Comparison of ENCODE assay signal across 31 cellular contexts in the genomic region with DNA sequence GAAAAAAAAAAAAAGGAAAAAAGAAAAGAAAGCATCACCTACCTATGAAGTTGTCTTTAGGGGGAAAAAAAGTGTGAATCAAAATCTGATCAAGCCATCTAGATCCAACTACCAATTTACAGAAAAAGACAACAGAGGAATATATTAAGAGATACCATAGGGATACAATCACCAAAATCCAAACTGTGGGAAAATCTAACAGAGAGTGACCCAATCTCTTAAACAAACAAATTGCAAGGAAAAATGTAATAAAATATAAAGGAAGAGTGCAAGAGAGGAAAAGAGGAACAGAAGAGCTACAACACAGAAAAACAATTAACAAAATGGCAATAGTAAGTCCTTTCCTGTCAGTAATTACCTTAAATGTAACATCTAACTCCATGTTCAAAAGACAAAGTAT. TPM values are rescaled to one million over a fixed set of nuclear protein-coding genes. Genes with fewer than 3 reads are reported as not detected.
DNase-seq lines count a peak whose midpoint lies in the region; ATAC-seq, FAIRE-seq and TF ChIP-seq lines count a peak whose summit lies in the region.
"Had no signal": no experiment of that assay in that cellular context is flagged by ENCODE, and none has a peak within 500 bp of the region (broad histone marks: within the 10 kb centered on the region; RNA-seq: fewer than 3 reads in every experiment).

No MANE protein-coding gene starts in this region.

- in situ Hi-C loops in HepG2 (cut with HindIII; ENCODE audit: extremely low pct_ligation_motif_present, low pct_unique_long_range_greater_than_20kb) = no loop called here

- intact Hi-C loops in HepG2 (cut with micrococcal nuclease; ENCODE audit: unreplicated experiment) (no loop called here), right lobe of liver (cut with DNase I) (no loop called here), endothelial cell of umbilical vein (cut with micrococcal nuclease) (no loop called here)

- H3K27ac ChIP-seq in HepG2 (ENCODE audit: extremely low read length, insufficient read depth, low read length) = no peak overlapping the region
- H3K27ac ChIP-seq in right lobe of liver = no peak overlapping the region
- H3K27ac ChIP-seq in endothelial cell of umbilical vein (ENCODE audit: insufficient read depth, low read depth, low read length) = no peak overlapping the region
- H3K27ac ChIP-seq: colonic mucosa, KMS-11, Peyer's patch, thyroid gland, vagina had no signal

- H3K9me3 ChIP-seq in HepG2 (ENCODE audit: low read length) (no peaks in the 10 kb centered on the region), right lobe of liver (no peaks in the 10 kb centered on the region), endothelial cell of umbilical vein (replicated peaks; ENCODE audit: control insufficient read depth, insufficient read depth, low read length) (no peaks in the 10 kb centered on the region)
- H3K9me3 ChIP-seq: colonic mucosa, MG63, Peyer's patch, thyroid gland, vagina had no signal

- dilution Hi-C loops in endothelial cell of umbilical vein (cut with MboI; ENCODE audit: extremely low pct_ligation_motif_present, low sequenced_read_pairs) = no loop called here

- ATAC-seq in HepG2 (no peak), right lobe of liver (no peak), omental fat pad (ENCODE audit: low FRiP score) (no peak)
- ATAC-seq in stimulated activated memory B cell treated with anti-CD40 and anti-IgM and Interleukin-4, amounts not matched to agents 10 μg/mL and 1 μg/mL and 100 μg/mL, for 72 hours = no peak
- ATAC-seq: effector memory CD8-positive, alpha-beta T cell; left lobe of liver; right cardiac atrium had no signal

- 0 out of 2 replicates have a peak, but pooled peaks cover 14% of the 10 kb centered on the region for H4K20me1 ChIP-seq in HepG2 (ENCODE audit: insufficient read depth, low read length)
- H4K20me1 ChIP-seq in endothelial cell of umbilical vein (replicated peaks; ENCODE audit: control insufficient read depth, extremely low read depth, insufficient read depth, low read length) = no peaks in the 10 kb centered on the region

- TF ChIP-seq RAD21 in HepG2 (CRISPR knock-in tag; IDR thresholded peaks at IDR 0.05) = no peak

- H3K9me3 Mint-ChIP-seq in HFFc6 = no peaks in the 10 kb centered on the region
- no peaks in the 10 kb centered on the region for H3K9me3 Mint-ChIP-seq in stimulated activated memory B cell treated with anti-CD40 and anti-IgM and Interleukin-4, amounts not matched to agents 10 μg/mL and 1 μg/mL and 100 μg/mL, for 72 hours
- H3K9me3 Mint-ChIP-seq: activated CD4-positive, alpha-beta memory T cell treated with anti-CD3 and anti-CD28 coated beads for 36 hours; activated naive CD8-positive, alpha-beta T cell treated with anti-CD3 and anti-CD28 coated beads for 36 hours; effector memory CD8-positive, alpha-beta T cell had no signal

- peak overlapping the region; percentile 77 for H3K27ac Mint-ChIP-seq in HFFc6
- peak overlapping the region; percentile 59 for H3K27ac Mint-ChIP-seq in stimulated activated memory B cell treated with anti-CD40 and anti-IgM and Interleukin-4, amounts not matched to agents 10 μg/mL and 1 μg/mL and 100 μg/mL, for 72 hours
- H3K27ac Mint-ChIP-seq: activated CD4-positive, alpha-beta memory T cell treated with anti-CD3 and anti-CD28 coated beads for 36 hours; activated naive CD8-positive, alpha-beta T cell treated with anti-CD3 and anti-CD28 coated beads for 36 hours had no signal

- peaks cover 15% of the 10 kb centered on the region for H3K4me1 Mint-ChIP-seq in HFFc6 (ENCODE audit: low read depth)
- H3K4me1 Mint-ChIP-seq in stimulated activated memory B cell treated with anti-CD40 and anti-IgM and Interleukin-4, amounts not matched to agents 10 μg/mL and 1 μg/mL and 100 μg/mL, for 72 hours = peaks cover 38% of the 10 kb centered on the region

- H3K4me2 ChIP-seq in HepG2 (ENCODE audit: low read depth, low read length) (no peak overlapping the region), endothelial cell of umbilical vein (ENCODE audit: insufficient read depth, low read length) (no peak overlapping the region)
- H3K4me2 ChIP-seq: KMS-11 had no signal

- H3K36me3 Mint-ChIP-seq in HFFc6 (ENCODE audit: low read depth) = no peaks in the 10 kb centered on the region
- peaks cover 5% of the 10 kb centered on the region for H3K36me3 Mint-ChIP-seq in stimulated activated memory B cell treated with anti-CD40 and anti-IgM and Interleukin-4, amounts not matched to agents 10 μg/mL and 1 μg/mL and 100 μg/mL, for 72 hours

- H3K27me3 Mint-ChIP-seq in HFFc6 (ENCODE audit: insufficient read depth) = no peaks in the 10 kb centered on the region
- no peaks in the 10 kb centered on the region for H3K27me3 Mint-ChIP-seq in stimulated activated memory B cell treated with anti-CD40 and anti-IgM and Interleukin-4, amounts not matched to agents 10 μg/mL and 1 μg/mL and 100 μg/mL, for 72 hours
- H3K27me3 Mint-ChIP-seq: activated CD4-positive, alpha-beta memory T cell treated with anti-CD3 and anti-CD28 coated beads for 36 hours; activated naive CD8-positive, alpha-beta T cell treated with anti-CD3 and anti-CD28 coated beads for 36 hours; effector memory CD8-positive, alpha-beta T cell had no signal

- TF ChIP-seq EP300 in HepG2 (IDR thresholded peaks at IDR 0.05; ENCODE audit: low read depth in 2 of 2, low read length in 2 of 2) (no peak), HepG2 (CRISPR knock-in tag; IDR thresholded peaks at IDR 0.05; ENCODE audit: borderline replicate concordance) (no peak)

- no peak overlapping the region; the same call in 1 of the 2 replicates for H3K4me3 Mint-ChIP-seq in HFFc6
- H3K4me3 Mint-ChIP-seq in stimulated activated memory B cell treated with anti-CD40 and anti-IgM and Interleukin-4, amounts not matched to agents 10 μg/mL and 1 μg/mL and 100 μg/mL, for 72 hours = no peak overlapping the region
- H3K4me3 Mint-ChIP-seq: activated CD4-positive, alpha-beta memory T cell treated with anti-CD3 and anti-CD28 coated beads for 36 hours; activated naive CD8-positive, alpha-beta T cell treated with anti-CD3 and anti-CD28 coated beads for 36 hours had no signal

- no peaks in the 10 kb centered on the region for H3K9me1 ChIP-seq in endothelial cell of umbilical vein (replicated peaks; ENCODE audit: control insufficient read depth, extremely low read depth, insufficient read depth, low read length)

- DNase-seq in HepG2 (ENCODE audit: low spot score) = no peak
- DNase-seq in right lobe of liver = no peak
- no peak for DNase-seq in HFFc6
- peak; percentile 1 for DNase-seq in endothelial cell of umbilical vein (ENCODE audit: low read depth, low spot score)
- DNase-seq in NCI-H510A (lab: John Stamatoyannopoulos, UW) = no peak
- no peak for DNase-seq in omental fat pad (ENCODE audit: low spot score)
- DNase-seq in NCI-H1436 (lab: John Stamatoyannopoulos, UW) = no peak
- DNase-seq: activated CD4-positive, alpha-beta memory T cell treated with anti-CD3 and anti-CD28 coated beads for 36 hours; activated CD4-positive, CD25-positive, alpha-beta regulatory T cell treated with anti-CD3 and anti-CD28 coated beads, Interleukin-2, amount 50 U/mL, for 72 hours; activated naive CD8-positive, alpha-beta T cell treated with anti-CD3 and anti-CD28 coated beads for 36 hours; anterior cingulate cortex; colonic mucosa; COR-L47; effector memory CD8-positive, alpha-beta T cell; GDM1; GOT3; MG63; NCI-H1105; NCI-H187 treated with DMSO at 0.1 percent for 48 hours; NCI-H526; Peyer's patch; posterior cingulate gyrus; right cardiac atrium; SHP77 treated with DMSO at 0.1 percent for 48 hours; stimulated activated CD8-positive, alpha-beta memory T cell treated with anti-CD3 and anti-CD28 coated beads, Interleukin-4, amount 100 ng/mL, for 48 hours; thyroid gland had no signal

- POLR2A ChIA-PET in HepG2 (lab: Yijun Ruan, JAX) = no interaction called here
- POLR2A ChIA-PET in endothelial cell of umbilical vein (lab: Charles Lee) = no interaction called here

- peaks cover 7% of the 10 kb centered on the region for H3K4me1 ChIP-seq in HepG2 (ENCODE audit: insufficient read depth, low read length)
- H3K4me1 ChIP-seq in right lobe of liver = no peaks in the 10 kb centered on the region
- H3K4me1 ChIP-seq in endothelial cell of umbilical vein (ENCODE audit: control insufficient read depth, extremely low read depth, insufficient read depth, low read length) = no peaks in the 10 kb centered on the region
- H3K4me1 ChIP-seq: colonic mucosa, Peyer's patch, vagina had no signal

- peaks cover 73% of the 10 kb centered on the region for H3K79me2 ChIP-seq in HepG2 (ENCODE audit: insufficient read depth, low read length)
- peaks cover 74% of the 10 kb centered on the region for H3K79me2 ChIP-seq in endothelial cell of umbilical vein (ENCODE audit: control insufficient read depth, insufficient read depth, low read length)

- H3K9ac ChIP-seq in HepG2 (ENCODE audit: insufficient read depth, low read depth, low read length) (no peak overlapping the region), endothelial cell of umbilical vein (replicated peaks; ENCODE audit: extremely low read depth, insufficient read depth, low read length) (no peak overlapping the region)
- H3K9ac ChIP-seq: KMS-11 had no signal

- H3K36me3 ChIP-seq in HepG2 (replicated peaks in 1 of 2; ENCODE audit: control insufficient read depth in 1 of 2, insufficient read depth in 2 of 2, low read length in 2 of 2) (peaks cover 0 to 6% of the 10 kb centered on the region in 2 experiments; a peak in 2 of 5 replicates), right lobe of liver (no peaks in the 10 kb centered on the region), endothelial cell of umbilical vein (ENCODE audit: control insufficient read depth in 2 of 2, extremely low read depth in 1 of 2, insufficient read depth in 2 of 2, low read length in 2 of 2) (no peaks in the 10 kb centered on the region)
- H3K36me3 ChIP-seq: colonic mucosa, Peyer's patch, thyroid gland, vagina had no signal

- BruUV-seq in HepG2 (replicated peaks; lab: Mats Ljungman, UMichigan) (no TSS peak), endothelial cell of umbilical vein (replicated peaks; lab: Mats Ljungman, UMichigan) (no TSS peak)

- H3K27me3 ChIP-seq in HepG2 (ENCODE audit: control insufficient read depth in 1 of 2, insufficient read depth in 2 of 2, low read length in 2 of 2) (no peaks in the 10 kb centered on the region), right lobe of liver (no peaks in the 10 kb centered on the region), endothelial cell of umbilical vein (ENCODE audit: control insufficient read depth in 2 of 2, insufficient read depth in 2 of 2, low read length in 2 of 2) (no peaks in the 10 kb centered on the region)
- H3K27me3 ChIP-seq: colonic mucosa, MG63, Peyer's patch, thyroid gland, vagina had no signal

- CTCF ChIA-PET in HepG2 (lab: Yijun Ruan, JAX; ENCODE audit: low intra/inter-chr PET ratio, low total read pairs) = no interaction called here
- CTCF ChIA-PET in endothelial cell of umbilical vein (lab: Charles Lee) = no interaction called here

- H3K4me3 ChIP-seq in HepG2 (replicated peaks in 1 of 3; ENCODE audit: insufficient read depth in 1 of 3, low read depth in 2 of 3, low read length in 3 of 3) (no peak overlapping the region), right lobe of liver (no peak overlapping the region), endothelial cell of umbilical vein (replicated peaks in 1 of 3; ENCODE audit: insufficient read depth in 1 of 3, low read depth in 1 of 3, low read length in 3 of 3) (no peak overlapping the region)
- H3K4me3 ChIP-seq: colonic mucosa, MG63, Peyer's patch, thyroid gland, vagina had no signal

- no peak for TF ChIP-seq POLR2A in HepG2 (IDR thresholded peaks at IDR 0.05; ENCODE audit: insufficient read depth in 1 of 2, low read depth in 2 of 2, low read length in 2 of 2)
- TF ChIP-seq POLR2A in right lobe of liver (IDR thresholded peaks at IDR 0.05) = no peak
- TF ChIP-seq POLR2A in endothelial cell of umbilical vein (IDR thresholded peaks at IDR 0.05; ENCODE audit: low read depth, low read length) = no peak

- TF ChIP-seq CTCF in HepG2 (CRISPR knock-in tag; IDR thresholded peaks at IDR 0.05) = no peak
- TF ChIP-seq CTCF in right lobe of liver (IDR thresholded peaks at IDR 0.05) = no peak
- TF ChIP-seq CTCF in HFFc6 (IDR thresholded peaks at IDR 0.05) = no peak
- no peak for TF ChIP-seq CTCF in endothelial cell of umbilical vein (IDR thresholded peaks at IDR 0.05; ENCODE audit: extremely low read depth in 1 of 2, insufficient read depth in 1 of 2, low read depth in 1 of 2, low read length in 2 of 2)
- no peak for TF ChIP-seq CTCF in omental fat pad (IDR thresholded peaks at IDR 0.05)

- H2AFZ ChIP-seq in HepG2 (ENCODE audit: low read length) (no peak overlapping the region), endothelial cell of umbilical vein (ENCODE audit: low read depth, low read length) (no peak overlapping the region)

- FAIRE-seq in HepG2 (lab: Jason Lieb, UNC) (peak; percentile 44), endothelial cell of umbilical vein (lab: Jason Lieb, UNC) (peak; percentile 58)
- FAIRE-seq: islet of Langerhans had no signal

RNA-seq across cellular contexts. Expression of a gene that starts 19.0 kb away (rescaled TPM):
- total RNA-seq in HepG2 (2016; rRNA removed; fragmentation: Illumina TruSeq; extraction: Trizol) (87.1 and 132 TPM in 2 replicates), right lobe of liver (10 to 100 TPM; 24.0 to 39.8 (median 29.6) TPM), endothelial cell of umbilical vein (67.8 and 72.9 TPM in 2 replicates), omental fat pad (100 to 1,000 TPM in 1 of 4 donors, 10 to 100 TPM in 3; 64.0 to 111 (median 77.7) TPM)
- 17.9 and 19.0 TPM in 2 replicates for total RNA-seq in HepG2 (2016; cell fraction: cytosol; rRNA removed; fragmentation: Illumina TruSeq; extraction: Trizol; ENCODE audit: low read depth)
- 89.4 and 121 TPM in 2 replicates for total RNA-seq in HepG2 (2016; cell fraction: insoluble cytoplasmic fraction; rRNA removed; fragmentation: Illumina TruSeq; extraction: Trizol)
- 19.6 and 23.7 TPM in 2 replicates for total RNA-seq in HepG2 (2016; cell fraction: membrane; rRNA removed; fragmentation: Illumina TruSeq; extraction: Trizol)
- total RNA-seq in HepG2 (2016; cell fraction: nucleus; rRNA removed; fragmentation: Illumina TruSeq; extraction: Trizol) = 149 TPM in 2 replicates
- polyA plus RNA-seq in HepG2 (2011; rRNA removed) (79.6 and 101 TPM in 2 replicates), endothelial cell of umbilical vein (19.0 and 26.0 TPM in 2 replicates)
- polyA plus RNA-seq in HepG2 (2011; cell fraction: cytosol; rRNA removed) = 22.1 and 35.2 TPM in 2 replicates
- 135 and 163 TPM in 2 replicates for polyA plus RNA-seq in HepG2 (2011; cell fraction: nucleus; rRNA removed)
- polyA plus RNA-seq in HepG2 (2012) = 50.9 and 69.8 TPM in 2 replicates
- 1.8 and 2.0 TPM in 2 replicates for polyA plus RNA-seq in HepG2 (2016; cell fraction: cytosol; fragmentation: Illumina TruSeq; extraction: Trizol; ENCODE audit: low read depth)
- polyA plus RNA-seq in HepG2 (2016; cell fraction: insoluble cytoplasmic fraction; fragmentation: Illumina TruSeq; extraction: Trizol; ENCODE audit: low read depth) = 88.5 and 93.2 TPM in 2 replicates
- polyA plus RNA-seq in HepG2 (2016; cell fraction: membrane; fragmentation: Illumina TruSeq; extraction: Trizol; ENCODE audit: low read depth) = 5.9 and 6.2 TPM in 2 replicates
- 129 and 143 TPM in 2 replicates for polyA plus RNA-seq in HepG2 (2016; cell fraction: nucleus; fragmentation: Illumina TruSeq; extraction: Trizol; ENCODE audit: insufficient read depth, low read depth)
- 26.6 and 41.3 TPM in 2 replicates for polyA minus RNA-seq in HepG2 (2011; rRNA and poly(A)+ RNA removed; ENCODE audit: low replicate concordance)
- 30.9 and 32.4 TPM in 2 replicates for polyA minus RNA-seq in HepG2 (2011; cell fraction: cytosol; rRNA and poly(A)+ RNA removed)
- polyA minus RNA-seq in HepG2 (2011; cell fraction: nucleus; rRNA and poly(A)+ RNA removed) = 381 and 407 TPM in 2 replicates
- 10 to 100 TPM; 49.9 to 54.3 (median 52.9) TPM for total RNA-seq in HFFc6 (2021; fragmentation: NEBNext Ultra II Directional; extraction: Animal tissue kit (Norgen Biotek cat#: 25700))
- 21.5 and 24.2 TPM in 2 replicates for polyA plus RNA-seq in endothelial cell of umbilical vein (2011; cell fraction: cytosol; rRNA removed)
- polyA plus RNA-seq in endothelial cell of umbilical vein (2011; cell fraction: nucleus; rRNA removed) = 131 and 185 TPM in 2 replicates
- 36.9 and 41.8 TPM in 2 replicates for polyA plus RNA-seq in endothelial cell of umbilical vein (2012)
- 46.1 and 46.8 TPM in 2 replicates for polyA minus RNA-seq in endothelial cell of umbilical vein
- polyA minus RNA-seq in endothelial cell of umbilical vein (2011; cell fraction: cytosol; rRNA and poly(A)+ RNA removed) = 29.1 TPM
- 159 and 223 TPM in 2 replicates for polyA minus RNA-seq in endothelial cell of umbilical vein (2011; cell fraction: nucleus; rRNA and poly(A)+ RNA removed)
